Comparison of ENCODE assay signal across 7 cellular contexts in genomic region chr22:37952629-37953028, GRCh38. TPM values are rescaled to one million over a fixed set of nuclear protein-coding genes. Genes with fewer than 3 reads are reported as not detected.
DNase-seq lines count a peak whose midpoint lies in the region; ATAC-seq and TF ChIP-seq lines count a peak whose summit lies in the region.
"Not testable (repeated sequence)": the region's sequence is repeated elsewhere in the genome, so short reads cannot be mapped to it uniquely, and the experiment has no call there.

No MANE protein-coding gene starts in this region.

- intact Hi-C loops in dendritic cell treated with granulocyte-macrophage colony-stimulating factor and Interleukin-4, amounts not matched to agents 40 ng/mL and 50 ng/mL, for 4 days (cut with micrococcal nuclease): not testable (repeated sequence)
- intact Hi-C loops in left ventricle myocardium inferior (cut with micrococcal nuclease): loop anchor here (10.0 kb wide), 1 partner anchor 58 kb away; no protein-coding TSS in a partner anchor

- not testable (repeated sequence) for TF ChIP-seq CTCF in GM06990 (IDR thresholded peaks at IDR 0.05; ENCODE audit: insufficient read depth, low read length, poor library complexity, severe bottlenecking); OCI-LY3 (IDR thresholded peaks at IDR 0.05; ENCODE audit: low read depth, low read length); left ventricle myocardium inferior (IDR thresholded peaks at IDR 0.05; ENCODE audit: borderline replicate concordance)

- H3K4me3 ChIP-seq in GM06990 (replicated peaks; ENCODE audit: low read depth, low read length) (peak overlapping the region; percentile 93), OCI-LY3 (ENCODE audit: low read length) (peak overlapping the region; percentile 91), left ventricle myocardium inferior (peak overlapping the region; percentile 92), mucosa of stomach (ENCODE audit: low read length) (peak overlapping the region; percentile 95), skeletal muscle cell (ENCODE audit: low read depth, low read length) (peak overlapping the region; percentile 96)

- ATAC-seq in activated T-cell treated with anti-CD3 and anti-CD28 coated beads, Interleukin-2, amount 50 U/mL, for 72 hours (replicated peaks in 1 of 2): not testable (repeated sequence)

- not testable (repeated sequence) for H3K9me3 Mint-ChIP-seq in activated T-cell treated with anti-CD3 and anti-CD28 coated beads, Interleukin-2, amount 50 U/mL, for 72 hours; dendritic cell treated with granulocyte-macrophage colony-stimulating factor and Interleukin-4, amounts not matched to agents 40 ng/mL and 50 ng/mL, for 4 days

- H3K4me1 ChIP-seq in OCI-LY3 (ENCODE audit: low read length): not testable (repeated sequence)
- H3K4me1 ChIP-seq in left ventricle myocardium inferior: peaks cover 34% of the 10 kb centered on the region
- H3K4me1 ChIP-seq in mucosa of stomach (ENCODE audit: control insufficient read depth, insufficient read depth, low read length): peaks cover 18% of the 10 kb centered on the region

- DNase-seq in GM06990 (ENCODE audit: extremely low read depth, insufficient read length); left ventricle myocardium inferior; skeletal muscle cell (ENCODE audit: low read depth): not testable (repeated sequence)
- peak in 1 of 2 donors; percentile 10 for DNase-seq in activated T-cell treated with anti-CD3 and anti-CD28 coated beads, Interleukin-2, amount 50 U/mL, for 72 hours

- not testable (repeated sequence) for H3K9me3 ChIP-seq in OCI-LY3 (ENCODE audit: insufficient read depth, low read length); left ventricle myocardium inferior (replicated peaks); mucosa of stomach (ENCODE audit: control insufficient read depth, low read length)

- H3K27ac Mint-ChIP-seq in activated T-cell treated with anti-CD3 and anti-CD28 coated beads, Interleukin-2, amount 50 U/mL, for 72 hours: not testable (repeated sequence)
- peak overlapping the region; percentile 88 for H3K27ac Mint-ChIP-seq in dendritic cell treated with granulocyte-macrophage colony-stimulating factor and Interleukin-4, amounts not matched to agents 40 ng/mL and 50 ng/mL, for 4 days

- not testable (repeated sequence) for H3K27me3 ChIP-seq in GM06990 (replicated peaks; ENCODE audit: control insufficient read depth, insufficient read depth, low read length); OCI-LY3 (ENCODE audit: low read depth, low read length); left ventricle myocardium inferior (ENCODE audit: low read depth); mucosa of stomach (ENCODE audit: control insufficient read depth, insufficient read depth, low read length)

- not testable (repeated sequence) for H4K20me1 ChIP-seq in OCI-LY3 (ENCODE audit: insufficient read depth, low read length)

- H3K4me3 Mint-ChIP-seq in activated T-cell treated with anti-CD3 and anti-CD28 coated beads, Interleukin-2, amount 50 U/mL, for 72 hours: peak overlapping the region; percentile 88 to 91
- peak overlapping the region; percentile 92 for H3K4me3 Mint-ChIP-seq in dendritic cell treated with granulocyte-macrophage colony-stimulating factor and Interleukin-4, amounts not matched to agents 40 ng/mL and 50 ng/mL, for 4 days

- H3K27ac ChIP-seq in OCI-LY3 (ENCODE audit: low read length); left ventricle myocardium inferior (replicated peaks): not testable (repeated sequence)

- not testable (repeated sequence) for H3K36me3 ChIP-seq in GM06990 (ENCODE audit: control insufficient read depth, insufficient read depth, low read length); mucosa of stomach (ENCODE audit: control insufficient read depth, insufficient read depth, low read length)
- H3K36me3 ChIP-seq in OCI-LY3 (replicated peaks; ENCODE audit: low read depth, low read length): peaks cover 11% of the 10 kb centered on the region
- peaks cover 12% of the 10 kb centered on the region for H3K36me3 ChIP-seq in left ventricle myocardium inferior

- H3K4me1 Mint-ChIP-seq in activated T-cell treated with anti-CD3 and anti-CD28 coated beads, Interleukin-2, amount 50 U/mL, for 72 hours (ENCODE audit: low read depth): peaks cover 27% of the 10 kb centered on the region
- peaks cover 25% of the 10 kb centered on the region for H3K4me1 Mint-ChIP-seq in dendritic cell treated with granulocyte-macrophage colony-stimulating factor and Interleukin-4, amounts not matched to agents 40 ng/mL and 50 ng/mL, for 4 days (ENCODE audit: low read depth)

- peak overlapping the region; percentile 95 for H3K4me2 ChIP-seq in OCI-LY3 (ENCODE audit: low read length)

- peaks cover 10% of the 10 kb centered on the region for H3K27me3 Mint-ChIP-seq in activated T-cell treated with anti-CD3 and anti-CD28 coated beads, Interleukin-2, amount 50 U/mL, for 72 hours (ENCODE audit: low read depth)
- peaks cover 23% of the 10 kb centered on the region for H3K27me3 Mint-ChIP-seq in dendritic cell treated with granulocyte-macrophage colony-stimulating factor and Interleukin-4, amounts not matched to agents 40 ng/mL and 50 ng/mL, for 4 days

- peak overlapping the region; percentile 92 for H2AFZ ChIP-seq in OCI-LY3 (ENCODE audit: low read depth, low read length)

- peaks cover 20% of the 10 kb centered on the region for H3K79me2 ChIP-seq in OCI-LY3 (ENCODE audit: low read length)

- not testable (repeated sequence) for H3K36me3 Mint-ChIP-seq in activated T-cell treated with anti-CD3 and anti-CD28 coated beads, Interleukin-2, amount 50 U/mL, for 72 hours (ENCODE audit: insufficient read depth in 2 of 2)
- H3K36me3 Mint-ChIP-seq in dendritic cell treated with granulocyte-macrophage colony-stimulating factor and Interleukin-4, amounts not matched to agents 40 ng/mL and 50 ng/mL, for 4 days (ENCODE audit: low read depth): peaks cover 20% of the 10 kb centered on the region

- H3K9ac ChIP-seq in OCI-LY3 (ENCODE audit: low read length) (peak overlapping the region; percentile 91; the same call in 1 of the 2 replicates), mucosa of stomach (ENCODE audit: low read length) (peak overlapping the region; percentile 93)

RNA-seq across cellular contexts. Expression of gene C22orf23, which starts 0.8 kb away (rescaled TPM):
- total RNA-seq in activated T-cell treated with anti-CD3 and anti-CD28 coated beads, Interleukin-2, amount 50 U/mL, for 72 hours: under 1 TPM; 0.19 to 0.30 TPM
- total RNA-seq in left ventricle myocardium inferior: 0.82 TPM

RNA-seq across cellular contexts. Expression of gene POLR2F, which starts 0.9 kb away (rescaled TPM):
- total RNA-seq in activated T-cell treated with anti-CD3 and anti-CD28 coated beads, Interleukin-2, amount 50 U/mL, for 72 hours: 10 to 100 TPM; 43.4 to 47.9 TPM
- total RNA-seq in left ventricle myocardium inferior: 79.3 TPM

RNA-seq across cellular contexts. Expression of gene SOX10, which starts 31.7 kb away (rescaled TPM):
- not detected for total RNA-seq in activated T-cell treated with anti-CD3 and anti-CD28 coated beads, Interleukin-2, amount 50 U/mL, for 72 hours
- total RNA-seq in left ventricle myocardium inferior: 1.2 TPM

RNA-seq across cellular contexts. Expression of gene MICALL1, which starts 46.5 kb away (rescaled TPM):
- 10 to 100 TPM; 21.3 to 21.6 TPM for total RNA-seq in activated T-cell treated with anti-CD3 and anti-CD28 coated beads, Interleukin-2, amount 50 U/mL, for 72 hours
- 14.8 TPM for total RNA-seq in left ventricle myocardium inferior
